Comparison of ENCODE assay signal across 27 cellular contexts in genomic region chr2:28148566-28148965, GRCh38.
"Had no signal": no experiment of that assay in that cellular context is flagged by ENCODE, and none has a peak within 500 bp of the region (broad histone marks: within the 10 kb centered on the region; RNA-seq: fewer than 3 reads in every experiment).

No MANE protein-coding gene starts in this region.

- H3K9me3 ChIP-seq: colonic mucosa, esophagus squamous epithelium, gastroesophageal sphincter, left lung, lower lobe of right lung, mucosa of descending colon had no signal

- H3K27ac Mint-ChIP-seq: dendritic cell treated with granulocyte-macrophage colony-stimulating factor and Interleukin-4, amounts not matched to agents 40 ng/mL and 50 ng/mL, for 4 days; endodermal cell; immature natural killer cell; mesothelial cell of epicardium had no signal

- H3K4me3 ChIP-seq: colonic mucosa, esophagus squamous epithelium, gastroesophageal sphincter, heart left ventricle, hepatocyte, left lung, lower lobe of right lung, mucosa of descending colon had no signal

- H3K4me1 Mint-ChIP-seq: endodermal cell, immature natural killer cell had no signal

- H3K27me3 Mint-ChIP-seq: dendritic cell treated with granulocyte-macrophage colony-stimulating factor and Interleukin-4, amounts not matched to agents 40 ng/mL and 50 ng/mL, for 4 days; effector memory CD8-positive, alpha-beta T cell had no signal

- H3K27me3 ChIP-seq: colonic mucosa, esophagus squamous epithelium, gastroesophageal sphincter, heart left ventricle, hepatocyte, left lung had no signal

- DNase-seq: colonic mucosa; cortex of kidney; effector CD8-positive, alpha-beta T cell; effector memory CD8-positive, alpha-beta T cell; endodermal cell; erythroblast; esophagus squamous epithelium; foreskin fibroblast; foreskin melanocyte; heart left ventricle; immature natural killer cell; islet precursor cell; kidney; kidney glomerular epithelial cell; left colon; left lung; left ventricle myocardium superior; lower lobe of right lung; mesenchymal stem cell; mucosa of descending colon had no signal

- H3K4me1 ChIP-seq: colonic mucosa, gastroesophageal sphincter, left lung had no signal

- H3K36me3 ChIP-seq: colonic mucosa, esophagus squamous epithelium, gastroesophageal sphincter, heart left ventricle, left lung, lower lobe of right lung had no signal

- H3K9me3 Mint-ChIP-seq: dendritic cell treated with granulocyte-macrophage colony-stimulating factor and Interleukin-4, amounts not matched to agents 40 ng/mL and 50 ng/mL, for 4 days; effector memory CD8-positive, alpha-beta T cell; immature natural killer cell had no signal

- ATAC-seq: effector memory CD8-positive, alpha-beta T cell; esophagus mucosa; gastroesophageal sphincter; heart left ventricle; left colon; left lung; left ventricle myocardium superior; lower lobe of right lung; mucosa of descending colon had no signal

- H3K27ac ChIP-seq: colonic mucosa, epithelial cell of prostate, esophagus squamous epithelium, gastroesophageal sphincter, heart left ventricle, hepatocyte, left lung, lower lobe of right lung had no signal

- H3K4me3 Mint-ChIP-seq: dendritic cell treated with granulocyte-macrophage colony-stimulating factor and Interleukin-4, amounts not matched to agents 40 ng/mL and 50 ng/mL, for 4 days; effector memory CD8-positive, alpha-beta T cell; endodermal cell; immature natural killer cell; mesothelial cell of epicardium had no signal

- FAIRE-seq: endometrium, kidney had no signal
